Comparison of ENCODE assay signal across 25 cellular contexts in the genomic region with DNA sequence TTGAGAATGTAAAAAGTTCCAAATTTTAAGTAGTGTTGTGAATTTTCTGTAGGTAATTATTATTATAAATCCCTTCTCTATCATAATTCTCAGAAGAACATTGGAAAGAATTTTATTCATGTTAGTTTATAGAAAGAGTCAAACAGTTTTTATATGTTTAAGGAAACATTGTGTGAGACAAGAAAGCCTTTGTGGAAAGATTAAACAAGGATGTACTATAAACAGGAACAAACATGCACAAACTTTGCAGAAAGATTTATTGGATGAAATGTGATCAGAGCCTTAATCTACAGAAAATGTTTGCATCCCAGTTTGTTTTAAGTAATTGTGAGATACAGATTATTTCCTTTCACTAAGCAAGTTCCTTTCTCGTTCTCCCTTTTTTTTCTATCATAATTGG.
"Had no signal": no experiment of that assay in that cellular context is flagged by ENCODE, and none has a peak within 500 bp of the region (broad histone marks: within the 10 kb centered on the region; RNA-seq: fewer than 3 reads in every experiment).

No MANE protein-coding gene starts in this region.

- ATAC-seq: HepG2, K562, Panc1, T-cell had no signal

- H3K9ac ChIP-seq: KMS-11, SK-N-SH had no signal

- H3K4me3 ChIP-seq: K562 had no signal

- H3K4me1 Mint-ChIP-seq: IgD-negative memory B cell, T-cell had no signal

- H3K27ac ChIP-seq: KMS-11, RWPE1 had no signal

- H3K9me3 ChIP-seq: SK-N-SH had no signal

- H3K27me3 Mint-ChIP-seq: IgD-negative memory B cell, T-cell had no signal

- H3K27ac Mint-ChIP-seq: IgD-negative memory B cell, T-cell had no signal

- H3K9me3 Mint-ChIP-seq: IgD-negative memory B cell, T-cell had no signal

- DNase-seq: Kasumi-1, NCI-H1092, NCI-H1105 treated with DMSO at 0.1 percent for 48 hours, NCI-H1417 treated with DMSO at 0.1 percent for 48 hours, NCI-H146, NCI-H1694 treated with DMSO at 0.1 percent for 48 hours, NCI-H2029, NCI-H2081 treated with DMSO at 0.1 percent for 48 hours, NCI-H2171, NCI-H226, NCI-H446, NCI-H510A, NCI-H524 treated with DMSO at 0.1 percent for 48 hours, NCI-H69, NCI-H774, SHP77, SK-N-SH, SW 1271, T-cell had no signal

- H3K4me3 Mint-ChIP-seq: IgD-negative memory B cell, T-cell had no signal

- H3K36me3 Mint-ChIP-seq: IgD-negative memory B cell, T-cell had no signal

- H3K4me2 ChIP-seq: KMS-11, SK-N-SH had no signal
